ENCODE assay signal across 8 cellular contexts in the genomic region with DNA sequence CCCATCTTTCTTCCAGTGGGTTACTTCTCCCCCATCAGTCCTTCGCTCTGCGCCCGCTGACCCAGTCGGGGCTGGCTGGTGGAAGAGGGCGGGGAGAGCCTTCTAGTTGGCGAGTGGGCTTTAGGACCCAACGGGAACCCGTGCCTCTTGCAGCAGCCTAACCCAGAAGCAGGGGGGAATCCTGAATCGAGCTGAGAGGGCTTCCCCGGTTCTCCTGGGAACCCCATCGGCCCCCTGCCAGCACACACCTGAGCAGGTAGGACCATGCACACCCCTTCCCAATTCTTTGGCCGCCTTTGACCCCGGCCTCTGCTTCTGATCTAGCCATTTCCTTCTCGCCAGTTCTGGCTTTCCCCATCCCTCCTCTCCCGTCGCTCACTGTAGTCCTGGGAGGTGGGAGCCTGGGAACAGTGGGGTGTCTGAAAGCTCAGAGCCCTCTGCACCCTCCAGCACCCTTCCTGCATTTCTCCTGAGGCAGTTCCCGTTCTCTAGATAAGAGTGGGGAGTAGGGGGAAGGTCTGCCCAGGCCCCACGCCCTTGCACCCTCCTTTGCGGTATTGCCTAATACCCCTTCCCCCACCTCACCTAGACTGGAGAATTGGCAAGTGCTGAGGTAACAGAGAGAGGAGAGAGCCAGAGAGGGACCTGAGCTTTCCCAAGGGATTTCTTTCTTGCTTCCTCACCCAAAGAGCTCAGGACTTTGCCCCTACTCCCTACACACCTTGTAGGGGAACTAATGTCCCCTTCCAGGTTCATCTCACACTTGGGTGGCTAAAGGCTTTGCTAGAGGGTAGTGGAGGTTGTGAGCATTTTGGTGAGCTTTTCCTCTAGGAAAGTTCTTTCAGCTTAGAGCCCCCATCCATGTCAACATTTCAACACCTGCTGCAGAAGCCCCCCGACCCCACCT. TPM values are rescaled to one million over a fixed set of nuclear protein-coding genes. Genes with fewer than 3 reads are reported as not detected.
DNase-seq lines count a peak whose midpoint lies in the region; ATAC-seq and TF ChIP-seq lines count a peak whose summit lies in the region.

TSS of gene RARA (plus strand) at position 150 of the 907 bp plus-strand sequence. CDS start 22,039 bp downstream, outside the sequence.

- CTCF ChIA-PET in A673 (lab: Charles Lee) (no interaction called here), T-cell (lab: Charles Lee) (interaction anchor here (0.6 to 2.6 kb wide), 6 partner anchors 10 to 109 kb away, joined by 3 to 10 read pairs (median 4); partner anchors contain the start of gene TOP2A (in 1 of the 2))

- no peaks in the 10 kb centered on the region for H3K27me3 Mint-ChIP-seq in T-cell

- no peaks in the 10 kb centered on the region for H3K36me3 Mint-ChIP-seq in T-cell

- H3K27ac ChIP-seq in A673 (ENCODE audit: low read depth, low read length, poor library complexity, severe bottlenecking) (peak within 1 kb of the TSS; percentile 89), vagina (peak within 1 kb of the TSS; percentile 88)

- H3K9me3 ChIP-seq in A673 (ENCODE audit: low read depth, low read length, poor library complexity, severe bottlenecking) (no peaks in the 10 kb centered on the region), vagina (no peaks in the 10 kb centered on the region)

- H3K4me1 ChIP-seq in A673 (ENCODE audit: insufficient read depth, low read length, poor library complexity, severe bottlenecking): peaks cover 67% of the 10 kb centered on the region
- peaks cover 92% of the 10 kb centered on the region for H3K4me1 ChIP-seq in vagina

- H3K4me3 Mint-ChIP-seq in T-cell: peak within 1 kb of the TSS in 1 of 3 donors; percentile 31

- POLR2A ChIA-PET in A673 (lab: Charles Lee; ENCODE audit: low non-redundant PET) (no interaction called here), T-cell (lab: Charles Lee) (interaction anchor here in 1 of 2 donors (0.5 to 0.6 kb wide), 2 partner anchors 41 to 77 kb away, joined by 5 to 11 read pairs; no protein-coding TSS in a partner anchor)

- TF ChIP-seq CTCF in A673 (conservative IDR thresholded peaks at IDR 0.05; ENCODE audit: low read depth, low read length) (no peak), vagina (IDR thresholded peaks at IDR 0.05) (no peak)

- H3K4me1 Mint-ChIP-seq in T-cell: peaks cover 9 to 33% (median 32%) of the 10 kb centered on the region in 3 donors

- no peaks in the 10 kb centered on the region for H3K9me3 Mint-ChIP-seq in T-cell

- peak; percentile 31 to 53 (median 34) for ATAC-seq in T-cell (replicated peaks in 1 of 4)

- peak; percentile 7 for TF ChIP-seq POLR2A in erythroblast (IDR thresholded peaks at IDR 0.05; ENCODE audit: low read length)
- no peak for TF ChIP-seq POLR2A in vagina (IDR thresholded peaks at IDR 0.05)

- no peaks in the 10 kb centered on the region for H3K36me3 ChIP-seq in A673 (ENCODE audit: insufficient read depth, low read length, poor library complexity, severe bottlenecking)
- H3K36me3 ChIP-seq in vagina: no peaks in the 10 kb centered on the region

- H3K27me3 ChIP-seq in A673 (replicated peaks; ENCODE audit: insufficient read depth, low read depth, low read length, poor library complexity): no peaks in the 10 kb centered on the region
- H3K27me3 ChIP-seq in vagina: no peaks in the 10 kb centered on the region

- peak within 1 kb of the TSS; percentile 33 to 61 for H3K27ac Mint-ChIP-seq in T-cell

- H3K4me3 ChIP-seq in A673 (ENCODE audit: low read depth, low read length, poor library complexity, severe bottlenecking): peak within 1 kb of the TSS; percentile 50
- H3K4me3 ChIP-seq in vagina: peak within 1 kb of the TSS; percentile 49 to 55

- no TSS peak for BruUV-seq in A673 (replicated peaks; lab: Mats Ljungman, UMichigan)

- no peak for DNase-seq in A673 (ENCODE audit: low spot score)
- DNase-seq in H4 (ENCODE audit: low spot score): no peak
- DNase-seq in T-cell: peak in 3 of 34 experiments; percentile 20 to 43 (median 41)
- DNase-seq in erythroblast (lab: John Stamatoyannopoulos, UW): peak; percentile 65 to 67
- no peak for DNase-seq in myocyte (ENCODE audit: low read depth)
- DNase-seq in vagina (ENCODE audit: extremely low spot score in 2 of 2): no peak
- no peak for DNase-seq in NCI-H2081 (lab: John Stamatoyannopoulos, UW)
- no peak for DNase-seq in GOT3 (lab: John Stamatoyannopoulos, UW)

- intact Hi-C loops in A673 (cut with micrococcal nuclease; ENCODE audit: unreplicated experiment) (loop anchor here (10.0 kb wide), 1 partner anchor 106 kb away; the partner anchor contains the start of gene TOP2A), vagina (cut with DNase I) (loop anchor here (10.0 kb wide), 1 partner anchor 136 kb away; the partner anchor contains the start of gene IGFBP4)

RNA-seq across cellular contexts. Expression of gene RARA, which starts in this region (rescaled TPM):
- total RNA-seq in A673 (2021) (25.4 and 30.3 TPM in 2 replicates), T-cell (10 to 100 TPM; 46.8 to 90.7 (median 69.1) TPM), myocyte (37.2 and 39.2 TPM in 2 replicates), vagina (58.9 TPM)
- 17.7 and 19.7 TPM in 2 replicates for total RNA-seq in H4 (2014; rRNA removed; shearing (Covaris generic))
- 72.7 TPM for polyA plus RNA-seq in myocyte (2012)

Comparison
In these comparisons a context has a peak if more than half of its experiments do, and no peak if none do; other contexts are left out.
1. DNase-seq: peak in erythroblast (2 of 2); none in A673 (single experiment), H4 (single experiment), myocyte (single experiment), vagina (0 of 2), NCI-H2081 (0 of 2) and GOT3 (single experiment).